Comparison of ENCODE assay signal across 1 cellular context in the genomic region with DNA sequence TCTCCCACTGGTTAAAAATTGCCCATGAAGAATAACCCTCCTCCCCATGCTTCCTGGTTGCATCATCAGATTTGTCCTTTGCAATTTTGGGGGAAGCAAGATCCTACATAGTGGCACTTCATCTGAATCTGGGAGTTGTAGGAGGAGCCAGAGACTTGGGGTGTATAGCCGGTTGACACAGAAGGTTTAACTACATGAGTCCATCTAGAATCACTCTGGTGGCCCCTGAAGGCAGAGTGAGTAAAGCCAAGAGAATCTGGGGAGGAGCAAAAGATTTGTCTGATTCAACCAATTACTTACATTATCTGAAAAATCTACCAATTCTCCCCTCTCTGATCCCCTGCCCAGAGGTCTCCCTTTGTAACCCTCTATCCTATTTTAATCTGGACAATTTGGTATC.
A peak's percentile ranks its signal among the peaks of the same experiment; 100 is the strongest.
TF ChIP-seq lines count a peak whose summit lies in the region.

No MANE protein-coding gene starts in this region.

TF ChIP-seq in HEK293, 187 proteins besides CTCF, POLR2A, EP300 and RAD21 (continued from another document):
- TF ChIP-seq, protein P1, sequence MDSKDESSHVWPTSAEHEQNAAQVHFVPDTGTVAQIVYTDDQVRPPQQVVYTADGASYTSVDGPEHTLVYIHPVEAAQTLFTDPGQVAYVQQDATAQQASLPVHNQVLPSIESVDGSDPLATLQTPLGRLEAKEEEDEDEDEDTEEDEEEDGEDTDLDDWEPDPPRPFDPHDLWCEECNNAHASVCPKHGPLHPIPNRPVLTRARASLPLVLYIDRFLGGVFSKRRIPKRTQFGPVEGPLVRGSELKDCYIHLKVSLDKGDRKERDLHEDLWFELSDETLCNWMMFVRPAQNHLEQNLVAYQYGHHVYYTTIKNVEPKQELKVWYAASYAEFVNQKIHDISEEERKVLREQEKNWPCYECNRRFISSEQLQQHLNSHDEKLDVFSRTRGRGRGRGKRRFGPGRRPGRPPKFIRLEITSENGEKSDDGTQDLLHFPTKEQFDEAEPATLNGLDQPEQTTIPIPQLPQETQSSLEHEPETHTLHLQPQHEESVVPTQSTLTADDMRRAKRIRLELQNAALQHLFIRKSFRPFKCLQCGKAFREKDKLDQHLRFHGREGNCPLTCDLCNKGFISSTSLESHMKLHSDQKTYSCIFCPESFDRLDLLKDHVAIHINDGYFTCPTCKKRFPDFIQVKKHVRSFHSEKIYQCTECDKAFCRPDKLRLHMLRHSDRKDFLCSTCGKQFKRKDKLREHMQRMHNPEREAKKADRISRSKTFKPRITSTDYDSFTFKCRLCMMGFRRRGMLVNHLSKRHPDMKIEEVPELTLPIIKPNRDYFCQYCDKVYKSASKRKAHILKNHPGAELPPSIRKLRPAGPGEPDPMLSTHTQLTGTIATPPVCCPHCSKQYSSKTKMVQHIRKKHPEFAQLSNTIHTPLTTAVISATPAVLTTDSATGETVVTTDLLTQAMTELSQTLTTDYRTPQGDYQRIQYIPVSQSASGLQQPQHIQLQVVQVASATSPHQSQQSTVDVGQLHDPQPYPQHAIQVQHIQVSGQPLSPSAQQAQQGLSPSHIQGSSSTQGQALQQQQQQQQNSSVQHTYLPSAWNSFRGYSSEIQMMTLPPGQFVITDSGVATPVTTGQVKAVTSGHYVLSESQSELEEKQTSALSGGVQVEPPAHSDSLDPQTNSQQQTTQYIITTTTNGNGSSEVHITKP (tag by site-specific recombination; IDR thresholded peaks at IDR 0.05) = 0 out of 2 replicates have a peak, but pooled peaks have one; percentile 8
